In the genomic region with DNA sequence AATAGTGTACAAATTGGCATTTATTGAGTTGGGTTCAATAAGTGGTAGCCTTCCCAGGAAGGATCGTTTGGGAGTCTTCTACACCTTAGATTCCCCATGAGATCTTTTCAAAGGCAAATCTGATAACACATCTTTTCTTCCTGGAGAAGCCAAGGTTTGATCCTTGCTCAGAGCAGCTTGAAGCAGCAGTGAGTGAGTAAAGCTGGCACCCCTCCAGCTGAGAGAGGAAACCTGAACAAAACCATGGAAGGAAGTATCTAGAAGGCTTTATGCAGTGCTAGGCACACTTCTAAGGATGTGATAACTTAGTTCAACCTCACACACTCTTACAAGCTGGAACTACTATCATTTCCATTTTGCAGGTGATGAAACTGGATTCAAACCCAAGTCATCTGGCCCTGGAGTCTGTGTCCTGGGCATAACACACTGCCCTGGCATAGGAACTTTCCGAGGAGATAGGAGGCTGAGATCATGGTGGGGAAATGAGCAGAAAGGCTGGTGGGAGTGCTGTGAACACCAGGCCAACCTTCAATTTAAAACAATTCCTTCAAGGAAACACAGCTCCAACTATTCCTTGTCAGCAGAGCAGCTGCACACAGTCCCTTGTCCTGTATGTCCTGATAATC, we compare ENCODE assay signal across 1 cellular context.
TF ChIP-seq lines count a peak whose summit lies in the region.

No MANE protein-coding gene starts in this region.

TF ChIP-seq in GM23338, 12 proteins besides CTCF, POLR2A, EP300 and RAD21 (continued from another document):
- TF ChIP-seq ZNF462 (CRISPR knock-in tag; IDR thresholded peaks at IDR 0.05), result no peak
- no peak for TF ChIP-seq STAT1 (IDR thresholded peaks at IDR 0.05; ENCODE audit: unreplicated experiment)
- TF ChIP-seq POLR2AphosphoS5 (IDR thresholded peaks at IDR 0.05; ENCODE audit: low read depth), result no peak
- no peak for TF ChIP-seq NANOG (IDR thresholded peaks at IDR 0.05; ENCODE audit: borderline replicate concordance)
- no peak for TF ChIP-seq ZNF114 (CRISPR knock-in tag; IDR thresholded peaks at IDR 0.05)
- no peak for TF ChIP-seq EZH2 (IDR thresholded peaks at IDR 0.05; ENCODE audit: low read depth, unreplicated experiment)
